Comparison of ENCODE assay signal across 13 cellular contexts in the genomic region with DNA sequence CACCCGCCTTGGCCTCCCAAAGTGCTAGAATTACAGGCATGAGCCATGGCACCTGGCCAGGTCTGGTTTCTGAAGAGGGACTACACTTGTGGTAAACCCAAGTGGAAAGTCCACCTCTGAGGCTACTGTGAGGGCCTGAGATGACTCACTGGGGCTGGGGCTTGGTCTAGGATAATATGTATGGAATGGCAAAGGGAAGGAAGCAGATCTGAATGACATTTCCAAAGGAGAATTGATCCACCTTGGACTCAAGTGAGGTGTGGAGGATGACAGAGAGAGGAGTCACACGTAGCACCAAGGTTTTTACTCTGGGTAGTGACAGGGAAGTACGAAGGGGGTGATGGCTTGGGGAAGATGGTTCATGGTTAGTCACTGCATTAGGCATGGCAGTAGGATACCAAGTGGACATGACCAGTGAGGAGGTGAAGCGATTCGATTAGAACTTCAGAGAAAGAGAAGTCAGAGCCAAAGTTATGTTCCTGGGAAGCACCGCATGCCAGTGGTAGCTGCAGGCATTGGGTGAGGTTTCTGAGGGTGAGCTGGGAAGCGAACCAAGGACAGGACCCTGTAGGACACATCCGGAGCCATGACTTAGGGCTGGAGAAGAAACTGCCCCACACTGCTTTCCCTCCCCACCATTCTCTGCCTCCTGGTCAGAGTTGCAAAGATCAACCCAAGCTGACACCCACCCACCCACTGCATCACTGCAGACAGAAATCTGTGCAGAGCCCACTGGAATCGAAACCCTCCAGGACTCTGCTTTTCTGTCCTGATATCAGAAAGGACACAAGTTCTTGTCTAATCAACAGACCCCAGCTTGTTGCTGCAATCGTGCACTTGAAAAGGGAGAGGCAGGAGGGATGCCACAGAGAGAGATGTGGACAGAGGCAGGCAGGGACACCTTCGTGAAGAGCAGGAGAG. TPM values are rescaled to one million over a fixed set of nuclear protein-coding genes. Genes with fewer than 3 reads are reported as not detected.
A peak's percentile ranks its signal among the peaks of the same experiment; 100 is the strongest.
DNase-seq lines count a peak whose midpoint lies in the region; ATAC-seq, FAIRE-seq and TF ChIP-seq lines count a peak whose summit lies in the region.
"Had no signal": no experiment of that assay in that cellular context is flagged by ENCODE, and none has a peak within 500 bp of the region (broad histone marks: within the 10 kb centered on the region; RNA-seq: fewer than 3 reads in every experiment).

No MANE protein-coding gene starts in this region.

- no peaks in the 10 kb centered on the region for H3K9me3 ChIP-seq in GM12878 (replicated peaks; ENCODE audit: control insufficient read depth, insufficient read depth, low read length)
- H3K9me3 ChIP-seq in mesenchymal stem cell (ENCODE audit: control insufficient read depth, low read length) = no peaks in the 10 kb centered on the region
- no peaks in the 10 kb centered on the region for H3K9me3 ChIP-seq in ascending aorta
- H3K9me3 ChIP-seq: colonic mucosa had no signal

- H2BK120ac ChIP-seq in mesenchymal stem cell (ENCODE audit: low read depth, low read length) = no peak overlapping the region

- FAIRE-seq in GM12878 (lab: Jason Lieb, UNC) = no peak
- no peak for FAIRE-seq in D721Med (lab: Jason Lieb, UNC)

- H3K27ac Mint-ChIP-seq in CD14-positive monocyte = no peak overlapping the region

- no peak overlapping the region for H2BK5ac ChIP-seq in mesenchymal stem cell (ENCODE audit: low read depth, low read length, poor library complexity, severe bottlenecking)

- H3K79me1 ChIP-seq in mesenchymal stem cell (replicated peaks; ENCODE audit: low read length, poor library complexity, severe bottlenecking) = no peaks in the 10 kb centered on the region

- H3K4me1 Mint-ChIP-seq in CD14-positive monocyte = peaks cover 17% of the 10 kb centered on the region

- peaks cover 0 to 3% (median 0%) of the 10 kb centered on the region in 7 donors for H3K9me3 Mint-ChIP-seq in CD14-positive monocyte

- CTCF ChIA-PET in GM12878 (lab: Yijun Ruan, JAX) = interaction anchor here (1.4 to 2.7 kb wide), 3 partner anchors 8 to 249 kb away, joined by 4 to 18 read pairs (median 5); no protein-coding TSS in a partner anchor

- no peak overlapping the region for H3K14ac ChIP-seq in mesenchymal stem cell (ENCODE audit: low read length in 2 of 2)

- H3K4me3 Mint-ChIP-seq in CD14-positive monocyte = no peak overlapping the region

- no peak overlapping the region for H4K91ac ChIP-seq in mesenchymal stem cell (ENCODE audit: low read length)

- H3K27me3 ChIP-seq in GM12878 (replicated peaks in 1 of 2; ENCODE audit: control insufficient read depth in 2 of 2, insufficient read depth in 2 of 2, low read length in 1 of 2) (no peaks in the 10 kb centered on the region), mesenchymal stem cell (ENCODE audit: control insufficient read depth in 1 of 2, insufficient read depth in 1 of 2, low read length in 2 of 2) (peaks cover 0 to 46% of the 10 kb centered on the region in 2 experiments), ascending aorta (no peaks in the 10 kb centered on the region)
- H3K27me3 ChIP-seq: colonic mucosa had no signal

- TF ChIP-seq RAD21 in GM12878 (IDR thresholded peaks at IDR 0.05; ENCODE audit: insufficient read depth, low read depth, low read length) = no peak

- RAD21 ChIA-PET in GM12878 (lab: Charles Lee; ENCODE audit: unreplicated experiment) = no interaction called here

- ATAC-seq in GM12878 (no peak), GM18517 (IDR thresholded peaks at IDR 0.05; ENCODE audit: unreplicated experiment) (no peak)

- H3K4me1 ChIP-seq in GM12878 (ENCODE audit: control insufficient read depth, insufficient read depth, low read length) (peaks cover 14% of the 10 kb centered on the region), mesenchymal stem cell (ENCODE audit: control insufficient read depth, insufficient read depth, low read depth, low read length) (peaks cover 15% of the 10 kb centered on the region), ascending aorta (no peaks in the 10 kb centered on the region)
- H3K4me1 ChIP-seq: colonic mucosa had no signal

- BruUV-seq in GM12878 (replicated peaks; lab: Mats Ljungman, UMichigan) = no TSS peak

- intact Hi-C loops in CD14-positive monocyte (cut with micrococcal nuclease) = loop anchor here in 1 of 2 donors (10.0 kb wide), 1 partner anchor 254 kb away; no protein-coding TSS in a partner anchor
- intact Hi-C loops in GM12878 (cut with micrococcal nuclease; ENCODE audit: unreplicated experiment) = no loop called here
- intact Hi-C loops in ascending aorta (cut with DNase I) = no loop called here

- H3K9ac ChIP-seq in GM12878 (ENCODE audit: control insufficient read depth, insufficient read depth, low read length) (no peak overlapping the region), mesenchymal stem cell (ENCODE audit: low read length) (no peak overlapping the region)

- TF ChIP-seq POLR2A in GM12878 (IDR thresholded peaks at IDR 0.05; ENCODE audit: low read depth, low read length) = no peak

- peak; percentile 38 for DNase-seq in CD14-positive monocyte (ENCODE audit: low spot score)
- peak; percentile 80 for DNase-seq in HT-29 (ENCODE audit: low spot score)
- DNase-seq in GM12878 (ENCODE audit: low read depth, low spot score) = no peak
- peak; percentile 72 for DNase-seq in mesenchymal stem cell
- DNase-seq in ascending aorta (ENCODE audit: low spot score in 2 of 2) = no peak
- no peak for DNase-seq in D721Med (ENCODE audit: insufficient read length, low spot score)
- DNase-seq in NCI-H69 (lab: John Stamatoyannopoulos, UW) = no peak
- DNase-seq: colonic mucosa; DMS79; NCI-H2171 treated with DMSO at 0.1 percent for 48 hours; stimulated activated CD4-positive, alpha-beta T cell treated with anti-CD3 and anti-CD28 coated beads, Interleukin-2, amount 100 ng/mL, for 48 hours had no signal

- 36% methylated on average over 11 of the region's 11 CpGs for WGBS in GM12878 (ENCODE audit: insufficient coverage, insufficient replicate concordance, low lambda C conversion rate, missing lambda C conversion rate)
- WGBS in mesenchymal stem cell = 86% methylated on average over 10 of the region's 11 CpGs

- H3K36me3 Mint-ChIP-seq in CD14-positive monocyte = no peaks in the 10 kb centered on the region

- H4K20me1 ChIP-seq in GM12878 (ENCODE audit: control insufficient read depth, insufficient read depth) = no peaks in the 10 kb centered on the region

- H3K4me3 ChIP-seq in GM12878 (no peak overlapping the region), mesenchymal stem cell (ENCODE audit: insufficient read depth in 1 of 2, low read depth in 1 of 2, low read length in 2 of 2) (no peak overlapping the region), ascending aorta (no peak overlapping the region)
- H3K4me3 ChIP-seq: colonic mucosa had no signal

- no peak for TF ChIP-seq CTCF in CD14-positive monocyte (IDR thresholded peaks at IDR 0.05)
- no peak for TF ChIP-seq CTCF in GM12878 (IDR thresholded peaks at IDR 0.05 in 2 of 3, conservative IDR thresholded peaks at IDR 0.05 in 1 of 3; ENCODE audit: control insufficient read depth in 2 of 3, extremely low read depth in 1 of 3, insufficient read depth in 1 of 3, low read depth in 3 of 3, low read length in 3 of 3)
- no peak for TF ChIP-seq CTCF in ascending aorta (IDR thresholded peaks at IDR 0.05)
- TF ChIP-seq CTCF in D721Med (IDR thresholded peaks at IDR 0.05; ENCODE audit: insufficient read depth, missing control alignments) = no peak

- H4K8ac ChIP-seq in mesenchymal stem cell (ENCODE audit: low read length) = no peak overlapping the region

- POLR2A ChIA-PET in GM12878 (lab: Charles Lee) = interaction anchor here (0.6 to 0.7 kb wide), 2 partner anchors 59 to 103 kb away, joined by 3 read pairs; no protein-coding TSS in a partner anchor

- H2AK5ac ChIP-seq in mesenchymal stem cell (ENCODE audit: low read length, severe bottlenecking) = no peak overlapping the region

- H3K18ac ChIP-seq in mesenchymal stem cell (ENCODE audit: low read depth in 1 of 2, low read length in 2 of 2) = no peak overlapping the region

- H3K4ac ChIP-seq in mesenchymal stem cell (ENCODE audit: low read depth in 1 of 2, low read length in 2 of 2) = no peak overlapping the region

- H3K27me3 Mint-ChIP-seq in CD14-positive monocyte (ENCODE audit: low read depth in 3 of 3) = peaks cover 5 to 19% (median 9%) of the 10 kb centered on the region in 3 donors

- SMC1A ChIA-PET in GM12878 (lab: Charles Lee; ENCODE audit: uncharacterized antibody, unreplicated experiment) = no interaction called here

- no peaks in the 10 kb centered on the region for H3K79me2 ChIP-seq in GM12878 (ENCODE audit: control insufficient read depth, insufficient read depth, low read length)

- in situ Hi-C loops in GM12878 (cut with MboI) = no loop called here

- peak overlapping the region in 1 of 2 experiments; percentile 4 for H2BK12ac ChIP-seq in mesenchymal stem cell (ENCODE audit: low read length in 2 of 2)

- H3K27ac ChIP-seq in GM12878 (ENCODE audit: control insufficient read depth, insufficient read depth) (no peak overlapping the region), mesenchymal stem cell (ENCODE audit: low read length, poor library complexity, severe bottlenecking) (peak overlapping the region; percentile 7), ascending aorta (no peak overlapping the region)
- H3K27ac ChIP-seq: colonic mucosa had no signal

- peak overlapping the region in 1 of 2 experiments; percentile 53 for H3K23ac ChIP-seq in mesenchymal stem cell (ENCODE audit: low read length in 2 of 2)

- H3K36me3 ChIP-seq in GM12878 (ENCODE audit: control insufficient read depth in 2 of 2, insufficient read depth in 2 of 2, low read length in 1 of 2) (no peaks in the 10 kb centered on the region), mesenchymal stem cell (ENCODE audit: control insufficient read depth in 1 of 2, insufficient read depth in 2 of 2, low read depth in 1 of 2, low read length in 2 of 2) (no peaks in the 10 kb centered on the region), ascending aorta (no peaks in the 10 kb centered on the region)
- H3K36me3 ChIP-seq: colonic mucosa had no signal

- no peak overlapping the region for H2BK15ac ChIP-seq in mesenchymal stem cell (ENCODE audit: low read depth, poor library complexity, severe bottlenecking)

- H2AFZ ChIP-seq in GM12878 (ENCODE audit: control insufficient read depth, low read depth, low read length) (no peak overlapping the region), mesenchymal stem cell (ENCODE audit: low read depth, low read length) (no peak overlapping the region)

- H3K4me2 ChIP-seq in GM12878 (ENCODE audit: control insufficient read depth, insufficient read depth) = no peak overlapping the region
- no peak overlapping the region for H3K4me2 ChIP-seq in mesenchymal stem cell (ENCODE audit: low read length, poor library complexity, severe bottlenecking)

- TF ChIP-seq EP300 in GM12878 (IDR thresholded peaks at IDR 0.05; ENCODE audit: borderline replicate concordance in 1 of 2, control insufficient read depth in 1 of 2, low read depth in 2 of 2, low read length in 2 of 2) = no peak

RNA-seq across cellular contexts. Expression of gene BCL9L, which starts 13.0 kb away (rescaled TPM):
- 1 to 10 TPM in 1 of 2 donors, under 1 TPM in 1; 0.11 to 1.8 TPM for polyA plus RNA-seq in CD14-positive monocyte
- total RNA-seq in HT-29 (2014; rRNA removed; shearing (Covaris generic)) = 77.9 and 94.4 TPM in 2 replicates
- total RNA-seq in GM12878 (2013; cell fraction: nucleolus; rRNA removed) = 9.2 and 11.3 TPM in 2 replicates
- total RNA-seq in GM12878 (2014; rRNA removed) = 1.5 and 1.9 TPM in 2 replicates
- total RNA-seq in GM12878 (2014; rRNA removed; fragmentation: Illumina TruSeq; extraction: Trizol) = 0.92 and 1.9 TPM in 2 replicates
- total RNA-seq in GM12878 (2021) = 15.9 and 18.4 TPM in 2 replicates
- polyA plus RNA-seq in GM12878 (2011; ENCODE audit: low read depth) = 2.2 TPM
- polyA plus RNA-seq in GM12878 (2011; rRNA removed) = 0.67 and 0.84 TPM in 2 replicates
- polyA plus RNA-seq in GM12878 (2011; cell fraction: cytosol; rRNA removed) = 0.78 and 1.1 TPM in 2 replicates
- polyA plus RNA-seq in GM12878 (2011; cell fraction: nucleus; rRNA removed) = 4.7 and 6.3 TPM in 2 replicates
- 8.6 and 8.9 TPM in 2 replicates for polyA plus RNA-seq in GM12878 (2012)
- polyA plus RNA-seq in GM12878 (2014; fragmentation: Illumina TruSeq; extraction: Trizol) = 1.1 and 6.0 TPM in 2 replicates
- under 1 TPM; 0.04 to 0.11 TPM for polyA plus RNA-seq in GM12878 (2014; fragmentation: Nextera tagmentation; extraction: Ambion mirVana)
- polyA plus RNA-seq in GM12878 (2014; rRNA removed) = 6.1 and 8.0 TPM in 2 replicates
- under 1 TPM; 0.53 to 0.87 TPM for polyA plus RNA-seq in GM12878 (2016; fragmentation: Nextera tagmentation; extraction: Ambion mirVana)
- polyA minus RNA-seq in GM12878 (2011; rRNA and poly(A)+ RNA removed) = 0.59 and 3.8 TPM in 2 replicates
- 3.3 and 4.4 TPM in 2 replicates for polyA minus RNA-seq in GM12878 (2011; cell fraction: cytosol; rRNA and poly(A)+ RNA removed)
- polyA minus RNA-seq in GM12878 (2011; cell fraction: nucleus; rRNA and poly(A)+ RNA removed) = 3.7 and 7.4 TPM in 2 replicates
- 121 TPM for polyA plus RNA-seq in mesenchymal stem cell (2013, experiment 1 of 2)
- 115 TPM for polyA plus RNA-seq in mesenchymal stem cell (2013, experiment 2 of 2)
- total RNA-seq in ascending aorta = 46.5 TPM

RNA-seq across cellular contexts. Expression of gene UPK2, which starts 17.3 kb away (rescaled TPM):
- polyA plus RNA-seq in CD14-positive monocyte (not detected), GM12878 (2011; rRNA removed) (0.37 and 1.0 TPM in 2 replicates), GM12878 (2014; fragmentation: Illumina TruSeq; extraction: Trizol) (0.07 TPM in 1 of 2 replicates, not detected in the other), GM12878 (2014; fragmentation: Nextera tagmentation; extraction: Ambion mirVana) (not detected), GM12878 (2014; rRNA removed) (0.20 TPM in 1 of 2 replicates, not detected in the other), GM12878 (2016; fragmentation: Nextera tagmentation; extraction: Ambion mirVana) (not detected)
- 0.31 TPM in 1 of 2 replicates, not detected in the other for total RNA-seq in HT-29 (2014; rRNA removed; shearing (Covaris generic))
- total RNA-seq in GM12878 (2013; cell fraction: nucleolus; rRNA removed) = 0.64 and 1.3 TPM in 2 replicates
- total RNA-seq in GM12878 (2014; rRNA removed) (not detected in 2 replicates), GM12878 (2014; rRNA removed; fragmentation: Illumina TruSeq; extraction: Trizol) (not detected in 2 replicates), GM12878 (2021) (0.31 TPM in 1 of 2 replicates, not detected in the other), ascending aorta (not detected)
- 0.46 TPM for polyA plus RNA-seq in GM12878 (2011; ENCODE audit: low read depth)
- polyA plus RNA-seq in GM12878 (2011; cell fraction: cytosol; rRNA removed) = 1.5 and 2.7 TPM in 2 replicates
- 1.7 and 2.6 TPM in 2 replicates for polyA plus RNA-seq in GM12878 (2011; cell fraction: nucleus; rRNA removed)
- polyA plus RNA-seq in GM12878 (2012) = 1.0 and 1.8 TPM in 2 replicates
- 0.73 and 1.4 TPM in 2 replicates for polyA minus RNA-seq in GM12878 (2011; rRNA and poly(A)+ RNA removed)
- not detected in 2 replicates for polyA minus RNA-seq in GM12878 (2011; cell fraction: cytosol; rRNA and poly(A)+ RNA removed)
- 0.24 TPM in 1 of 2 replicates, not detected in the other for polyA minus RNA-seq in GM12878 (2011; cell fraction: nucleus; rRNA and poly(A)+ RNA removed)
- 0.04 TPM for polyA plus RNA-seq in mesenchymal stem cell (2013, experiment 1 of 2)
- polyA plus RNA-seq in mesenchymal stem cell (2013, experiment 2 of 2) = not detected
- total RNA-seq: colonic mucosa had no signal

RNA-seq across cellular contexts. Expression of gene FOXR1, which starts 32.8 kb away (rescaled TPM):
- polyA plus RNA-seq in CD14-positive monocyte (not detected), GM12878 (2011; rRNA removed) (not detected in 2 replicates), GM12878 (2014; fragmentation: Illumina TruSeq; extraction: Trizol) (not detected in 2 replicates), GM12878 (2014; fragmentation: Nextera tagmentation; extraction: Ambion mirVana) (not detected), GM12878 (2014; rRNA removed) (not detected in 2 replicates), GM12878 (2016; fragmentation: Nextera tagmentation; extraction: Ambion mirVana) (not detected)
- total RNA-seq in HT-29 (2014; rRNA removed; shearing (Covaris generic)) = not detected in 2 replicates
- total RNA-seq in GM12878 (2013; cell fraction: nucleolus; rRNA removed) = not detected in 2 replicates
- total RNA-seq in GM12878 (2014; rRNA removed) (not detected in 2 replicates), GM12878 (2014; rRNA removed; fragmentation: Illumina TruSeq; extraction: Trizol) (not detected in 2 replicates), GM12878 (2021) (not detected in 2 replicates), ascending aorta (not detected)
- polyA plus RNA-seq in GM12878 (2011; ENCODE audit: low read depth) = not detected
- not detected in 2 replicates for polyA plus RNA-seq in GM12878 (2011; cell fraction: cytosol; rRNA removed)
- polyA plus RNA-seq in GM12878 (2011; cell fraction: nucleus; rRNA removed) = not detected in 2 replicates
- polyA plus RNA-seq in GM12878 (2012) = not detected in 2 replicates
- polyA minus RNA-seq in GM12878 (2011; rRNA and poly(A)+ RNA removed) = not detected in 2 replicates
- polyA minus RNA-seq in GM12878 (2011; cell fraction: cytosol; rRNA and poly(A)+ RNA removed) = not detected in 2 replicates
- not detected in 2 replicates for polyA minus RNA-seq in GM12878 (2011; cell fraction: nucleus; rRNA and poly(A)+ RNA removed)
- not detected for polyA plus RNA-seq in mesenchymal stem cell (2013, experiment 1 of 2)
- not detected for polyA plus RNA-seq in mesenchymal stem cell (2013, experiment 2 of 2)
- total RNA-seq: colonic mucosa, urinary bladder had no signal
- polyA plus RNA-seq: urinary bladder had no signal

RNA-seq across cellular contexts. Expression of gene CXCR5, which starts 55.1 kb away (rescaled TPM):
- polyA plus RNA-seq in CD14-positive monocyte (under 1 TPM; 0.08 to 0.09 TPM), GM12878 (2011; rRNA removed) (0.10 and 0.14 TPM in 2 replicates), GM12878 (2014; fragmentation: Illumina TruSeq; extraction: Trizol) (0.06 and 0.15 TPM in 2 replicates), GM12878 (2014; fragmentation: Nextera tagmentation; extraction: Ambion mirVana) (under 1 TPM; 0.03 to 0.11 TPM), GM12878 (2014; rRNA removed) (0.15 and 0.28 TPM in 2 replicates), GM12878 (2016; fragmentation: Nextera tagmentation; extraction: Ambion mirVana) (under 1 TPM; 0.44 to 0.63 TPM)
- not detected in 2 replicates for total RNA-seq in HT-29 (2014; rRNA removed; shearing (Covaris generic))
- total RNA-seq in GM12878 (2013; cell fraction: nucleolus; rRNA removed) = 2.3 and 2.7 TPM in 2 replicates
- total RNA-seq in GM12878 (2014; rRNA removed) (0.27 and 0.56 TPM in 2 replicates), GM12878 (2014; rRNA removed; fragmentation: Illumina TruSeq; extraction: Trizol) (0.18 and 0.22 TPM in 2 replicates), GM12878 (2021) (0.44 and 0.45 TPM in 2 replicates), ascending aorta (not detected)
- polyA plus RNA-seq in GM12878 (2011; ENCODE audit: low read depth) = 1.7 TPM
- 0.36 and 0.43 TPM in 2 replicates for polyA plus RNA-seq in GM12878 (2011; cell fraction: cytosol; rRNA removed)
- polyA plus RNA-seq in GM12878 (2011; cell fraction: nucleus; rRNA removed) = 0.38 and 0.45 TPM in 2 replicates
- polyA plus RNA-seq in GM12878 (2012) = 3.2 and 3.5 TPM in 2 replicates
- polyA minus RNA-seq in GM12878 (2011; rRNA and poly(A)+ RNA removed) = 0.59 and 0.88 TPM in 2 replicates
- polyA minus RNA-seq in GM12878 (2011; cell fraction: cytosol; rRNA and poly(A)+ RNA removed) = 0.21 TPM in 1 of 2 replicates, not detected in the other
- polyA minus RNA-seq in GM12878 (2011; cell fraction: nucleus; rRNA and poly(A)+ RNA removed) = 0.36 and 0.38 TPM in 2 replicates
- polyA plus RNA-seq in mesenchymal stem cell (2013, experiment 1 of 2) = 0.01 TPM
- polyA plus RNA-seq in mesenchymal stem cell (2013, experiment 2 of 2) = 0.01 TPM
- total RNA-seq: urinary bladder had no signal

RNA-seq across cellular contexts. Expression of gene CENATAC, which starts 59.2 kb away (rescaled TPM):
- 1 to 10 TPM; 2.7 to 4.1 TPM for polyA plus RNA-seq in CD14-positive monocyte
- 40.3 and 40.9 TPM in 2 replicates for total RNA-seq in HT-29 (2014; rRNA removed; shearing (Covaris generic))
- 125 and 142 TPM in 2 replicates for total RNA-seq in GM12878 (2013; cell fraction: nucleolus; rRNA removed)
- 31.1 and 35.5 TPM in 2 replicates for total RNA-seq in GM12878 (2014; rRNA removed)
- 26.7 and 30.7 TPM in 2 replicates for total RNA-seq in GM12878 (2014; rRNA removed; fragmentation: Illumina TruSeq; extraction: Trizol)
- 19.0 and 24.0 TPM in 2 replicates for total RNA-seq in GM12878 (2021)
- 12.6 TPM for polyA plus RNA-seq in GM12878 (2011; ENCODE audit: low read depth)
- polyA plus RNA-seq in GM12878 (2011; rRNA removed) = 26.4 and 31.1 TPM in 2 replicates
- 10.8 and 16.9 TPM in 2 replicates for polyA plus RNA-seq in GM12878 (2011; cell fraction: cytosol; rRNA removed)
- 52.1 and 66.2 TPM in 2 replicates for polyA plus RNA-seq in GM12878 (2011; cell fraction: nucleus; rRNA removed)
- polyA plus RNA-seq in GM12878 (2012) = 12.7 and 17.2 TPM in 2 replicates
- 17.1 and 19.5 TPM in 2 replicates for polyA plus RNA-seq in GM12878 (2014; fragmentation: Illumina TruSeq; extraction: Trizol)
- polyA plus RNA-seq in GM12878 (2014; fragmentation: Nextera tagmentation; extraction: Ambion mirVana) = 1 to 10 TPM; 4.8 to 8.2 TPM
- 33.7 and 37.1 TPM in 2 replicates for polyA plus RNA-seq in GM12878 (2014; rRNA removed)
- polyA plus RNA-seq in GM12878 (2016; fragmentation: Nextera tagmentation; extraction: Ambion mirVana) = 10 to 100 TPM; 19.3 to 24.2 TPM
- 22.2 and 24.3 TPM in 2 replicates for polyA minus RNA-seq in GM12878 (2011; rRNA and poly(A)+ RNA removed)
- 11.2 and 11.5 TPM in 2 replicates for polyA minus RNA-seq in GM12878 (2011; cell fraction: cytosol; rRNA and poly(A)+ RNA removed)
- polyA minus RNA-seq in GM12878 (2011; cell fraction: nucleus; rRNA and poly(A)+ RNA removed) = 24.2 and 40.4 TPM in 2 replicates
- polyA plus RNA-seq in mesenchymal stem cell (2013, experiment 1 of 2) = 11.0 TPM
- 10.0 TPM for polyA plus RNA-seq in mesenchymal stem cell (2013, experiment 2 of 2)
- 67.7 TPM for total RNA-seq in ascending aorta

Comparison
In these comparisons a context has a peak if more than half of its experiments do, and no peak if none do; other contexts are left out.
1. DNase-seq: peak in CD14-positive monocyte (single experiment), HT-29 (single experiment) and mesenchymal stem cell (single experiment); none in GM12878 (single experiment), ascending aorta (0 of 2), D721Med (single experiment) and NCI-H69 (single experiment).